ENCODE assay signal across 7 cellular contexts in the genomic region with DNA sequence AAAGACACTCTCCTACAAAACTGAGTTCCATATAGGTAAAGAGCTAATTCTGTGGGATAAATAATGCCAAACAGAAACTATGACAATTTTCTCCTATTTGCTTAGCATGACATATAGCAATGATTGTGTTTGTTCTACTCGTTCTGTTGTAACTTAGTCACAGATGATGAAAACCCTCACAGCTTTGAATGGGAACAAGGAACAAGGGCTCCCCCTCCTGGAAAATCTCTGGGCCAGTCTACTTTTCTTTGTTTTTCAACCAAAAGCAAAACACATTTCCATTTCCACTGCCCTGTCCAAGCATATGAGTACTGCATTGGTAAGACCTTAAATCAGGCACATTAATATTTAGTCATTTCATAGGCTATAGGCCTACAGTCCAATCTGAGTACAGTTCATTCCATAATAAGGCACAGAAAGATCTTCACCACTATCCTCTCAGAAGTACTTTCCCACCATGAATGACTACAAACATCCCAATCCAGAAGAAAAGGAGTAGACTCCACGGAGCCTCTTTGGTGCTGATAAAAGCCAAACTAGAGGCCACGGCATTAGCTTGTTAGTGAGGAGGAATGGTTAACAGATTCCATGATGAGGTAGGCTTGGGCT.
A peak's percentile ranks its signal among the peaks of the same experiment; 100 is the strongest.
DNase-seq lines count a peak whose midpoint lies in the region; ATAC-seq, FAIRE-seq and TF ChIP-seq lines count a peak whose summit lies in the region.

No MANE protein-coding gene starts in this region.

- no peak overlapping the region for H3K4me3 ChIP-seq in epithelial cell of esophagus (ENCODE audit: low read length)

- TF ChIP-seq CTCF in epithelial cell of esophagus (IDR thresholded peaks at IDR 0.05; ENCODE audit: insufficient read depth, low read depth, low read length, missing control alignments): peak; percentile 75

- DNase-seq in ELF-1 (ENCODE audit: low read depth, low spot score) (peak; percentile 58), HTR-8/SVneo (ENCODE audit: insufficient read length, low spot score) (peak; percentile 32), SIG-M5 (lab: John Stamatoyannopoulos, UW) (peak; percentile 56), epithelial cell of esophagus (ENCODE audit: low read depth) (peak; percentile 87), mucosa of gallbladder (ENCODE audit: low spot score) (peak; percentile 62)

- FAIRE-seq in HTR-8/SVneo (lab: Jason Lieb, UNC): no peak

- ATAC-seq in GM21526 (IDR thresholded peaks at IDR 0.05; ENCODE audit: low FRiP score, unreplicated experiment): no peak
- ATAC-seq in GM21390 (IDR thresholded peaks at IDR 0.05; ENCODE audit: unreplicated experiment): no peak

Comparison
In these comparisons a context has a peak if more than half of its experiments do, and no peak if none do; other contexts are left out.
1. DNase-seq: peak in every context shown above with its lines; median percentile 87 in epithelial cell of esophagus; 62 in mucosa of gallbladder; 58 in ELF-1; 56 in SIG-M5; 32 in HTR-8/SVneo.